In the genomic region with DNA sequence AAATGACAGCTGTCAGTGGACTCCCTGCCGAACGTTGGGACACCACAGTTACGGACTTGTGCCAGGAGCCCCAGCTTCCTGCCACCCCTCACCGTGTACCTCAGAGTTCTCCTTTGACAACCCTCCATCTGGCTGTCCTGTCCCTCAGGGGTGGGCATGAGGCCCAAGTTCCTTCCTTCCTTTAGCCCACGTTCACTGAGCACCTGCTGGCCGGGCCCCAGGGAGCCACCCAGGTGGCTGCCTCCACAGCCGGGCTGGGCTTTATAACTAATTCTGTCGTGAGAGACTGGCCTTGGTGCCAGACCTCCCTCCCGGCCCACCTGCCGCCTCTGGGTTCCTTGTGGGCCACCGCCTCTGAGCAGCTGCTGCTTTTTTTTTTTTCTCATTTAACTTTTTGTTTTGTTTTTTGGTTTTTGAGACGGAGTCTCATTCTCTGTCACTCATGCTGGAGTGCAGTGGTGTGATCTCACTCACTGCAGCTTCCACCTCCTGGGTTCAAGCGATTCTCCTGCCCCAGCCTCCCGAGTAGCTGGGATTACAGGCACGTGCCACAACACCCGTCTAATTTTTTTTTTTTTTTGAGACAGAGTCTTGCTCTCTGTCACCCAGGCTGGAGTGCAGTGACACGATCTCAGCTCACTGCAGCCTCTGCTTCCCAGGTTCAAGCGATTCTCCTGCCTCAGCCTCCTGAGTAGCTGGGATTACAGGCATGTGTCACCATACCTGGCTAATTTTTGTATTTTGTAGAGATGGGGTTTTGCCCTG, we compare ENCODE assay signal across 8 cellular contexts. TPM values are rescaled to one million over a fixed set of nuclear protein-coding genes. Genes with fewer than 3 reads are reported as not detected.
A peak's percentile ranks its signal among the peaks of the same experiment; 100 is the strongest.
DNase-seq lines count a peak whose midpoint lies in the region; ATAC-seq, FAIRE-seq and TF ChIP-seq lines count a peak whose summit lies in the region.
"Not testable (repeated sequence)": the region's sequence is repeated elsewhere in the genome, so short reads cannot be mapped to it uniquely, and the experiment has no call there.

No MANE protein-coding gene starts in this region.

- FAIRE-seq in GM19239 (lab: Jason Lieb, UNC) = peak; percentile 84

- POLR2A ChIA-PET in T-cell (lab: Charles Lee) = interaction anchor here in 1 of 2 donors (0.5 kb wide), 1 partner anchor 217 kb away, joined by 5 read pairs; no protein-coding TSS in a partner anchor

- H3K4me1 Mint-ChIP-seq in T-cell (peaks cover 71 to 81% (median 73%) of the 10 kb centered on the region in 3 donors), mesothelial cell of epicardium (peaks cover 47% of the 10 kb centered on the region)
- H3K4me1 Mint-ChIP-seq in activated naive CD8-positive, alpha-beta T cell (ENCODE audit: low read depth) = peaks cover 70% of the 10 kb centered on the region
- H3K4me1 Mint-ChIP-seq in stimulated activated naive CD8-positive, alpha-beta T cell treated with anti-CD3 and anti-CD28 coated beads, Interleukin-15, amount 100 ng/mL, for 72 hours = peaks cover 99% of the 10 kb centered on the region

- ATAC-seq in HG03354 (IDR thresholded peaks at IDR 0.05; ENCODE audit: poor library complexity, severe bottlenecking, unreplicated experiment) = peak; percentile 67
- ATAC-seq in T-cell (replicated peaks in 1 of 4); stimulated activated naive CD8-positive, alpha-beta T cell treated with anti-CD3 and anti-CD28 coated beads, Interleukin-15, amount 100 ng/mL, for 72 hours: not testable (repeated sequence)

- CTCF ChIA-PET in T-cell (lab: Charles Lee) = interaction anchor here in 1 of 2 donors (0.8 kb wide), 1 partner anchor 68 kb away, joined by 4 read pairs; no protein-coding TSS in a partner anchor

- H3K36me3 Mint-ChIP-seq in T-cell; activated naive CD8-positive, alpha-beta T cell; mesothelial cell of epicardium: not testable (repeated sequence)

- H3K9me3 Mint-ChIP-seq in T-cell; activated naive CD8-positive, alpha-beta T cell (ENCODE audit: low read depth); mesothelial cell of epicardium; stimulated activated naive CD8-positive, alpha-beta T cell treated with anti-CD3 and anti-CD28 coated beads, Interleukin-15, amount 100 ng/mL, for 72 hours: not testable (repeated sequence)

- H3K27ac Mint-ChIP-seq in T-cell = peak overlapping the region; percentile 27 to 58
- not testable (repeated sequence) for H3K27ac Mint-ChIP-seq in activated naive CD8-positive, alpha-beta T cell
- peak overlapping the region; percentile 43 for H3K27ac Mint-ChIP-seq in mesothelial cell of epicardium
- peak overlapping the region; percentile 23 to 28 for H3K27ac Mint-ChIP-seq in stimulated activated naive CD8-positive, alpha-beta T cell treated with anti-CD3 and anti-CD28 coated beads, Interleukin-15, amount 100 ng/mL, for 72 hours

- peak overlapping the region; percentile 21 to 72 (median 41) for H3K4me3 Mint-ChIP-seq in T-cell
- peak overlapping the region; percentile 58 for H3K4me3 Mint-ChIP-seq in activated naive CD8-positive, alpha-beta T cell
- not testable (repeated sequence) for H3K4me3 Mint-ChIP-seq in mesothelial cell of epicardium
- H3K4me3 Mint-ChIP-seq in stimulated activated naive CD8-positive, alpha-beta T cell treated with anti-CD3 and anti-CD28 coated beads, Interleukin-15, amount 100 ng/mL, for 72 hours = peak overlapping the region; percentile 16 to 82

- H3K27me3 Mint-ChIP-seq in T-cell; activated naive CD8-positive, alpha-beta T cell; mesothelial cell of epicardium (ENCODE audit: low read depth); stimulated activated naive CD8-positive, alpha-beta T cell treated with anti-CD3 and anti-CD28 coated beads, Interleukin-15, amount 100 ng/mL, for 72 hours: not testable (repeated sequence)

- DNase-seq in GF-D8 (lab: John Stamatoyannopoulos, UW) = peak; percentile 37
- not testable (repeated sequence) for DNase-seq in GM19239 (ENCODE audit: insufficient read length, low spot score); mesothelial cell of epicardium (ENCODE audit: low spot score in 2 of 2, unreplicated experiment in 2 of 2); stimulated activated naive CD8-positive, alpha-beta T cell treated with anti-CD3 and anti-CD28 coated beads, Interleukin-15, amount 100 ng/mL, for 72 hours
- DNase-seq in NCI-H2107 treated with DMSO at 0.1 percent for 48 hours (lab: John Stamatoyannopoulos, UW; ENCODE audit: unreplicated experiment) = peak; percentile 54
- peak in 1 of 34 experiments; percentile 22 for DNase-seq in T-cell

- not testable (repeated sequence) for TF ChIP-seq CTCF in mesothelial cell of epicardium (IDR thresholded peaks at IDR 0.05; ENCODE audit: unreplicated experiment)

RNA-seq across cellular contexts. Expression of a gene that starts 25.8 kb away (rescaled TPM):
- 10 to 100 TPM; 17.2 to 35.2 (median 30.4) TPM for total RNA-seq in T-cell
- 36.2 to 40.7 TPM (median 38.9 TPM) in 3 replicates for total RNA-seq in mesothelial cell of epicardium

RNA-seq across cellular contexts. Expression of a gene that starts 39.7 kb away (rescaled TPM):
- 10 to 100 TPM in 4 of 5 donors, 1 to 10 TPM in 1; 4.0 to 23.1 (median 22.7) TPM for total RNA-seq in T-cell
- total RNA-seq in mesothelial cell of epicardium = 24.2 to 27.5 TPM (median 24.4 TPM) in 3 replicates

RNA-seq across cellular contexts. Expression of a gene that starts 42.0 kb away (rescaled TPM):
- total RNA-seq in T-cell (1 to 10 TPM in 4 of 5 donors, under 1 TPM in 1; 0.95 to 1.3 (median 1.2) TPM), mesothelial cell of epicardium (0.54 to 1.1 TPM (median 0.71 TPM) in 3 replicates)

RNA-seq across cellular contexts. Expression of a gene that starts 42.5 kb away (rescaled TPM):
- total RNA-seq in T-cell (1 to 10 TPM; 1.4 to 4.3 (median 3.5) TPM), mesothelial cell of epicardium (0.99 to 1.1 TPM (median 1.1 TPM) in 3 replicates)

RNA-seq across cellular contexts. Expression of a gene that starts 59.3 kb away (rescaled TPM):
- total RNA-seq in T-cell (10 to 100 TPM; 53.9 to 92.4 (median 73.7) TPM), mesothelial cell of epicardium (42.8 to 48.0 TPM (median 46.7 TPM) in 3 replicates)
